Comparison of ENCODE assay signal across 22 cellular contexts in genomic region chr2:59302683-59303082, GRCh38.
"Had no signal": no experiment of that assay in that cellular context is flagged by ENCODE, and none has a peak within 500 bp of the region (broad histone marks: within the 10 kb centered on the region; RNA-seq: fewer than 3 reads in every experiment).

No MANE protein-coding gene starts in this region.

- ATAC-seq: effector memory CD8-positive, alpha-beta T cell; esophagus mucosa; gastrocnemius medialis; heart right ventricle; left cardiac atrium; left lung; left ventricle myocardium superior; lower lobe of right lung had no signal

- H3K4me3 Mint-ChIP-seq: dendritic cell treated with granulocyte-macrophage colony-stimulating factor and Interleukin-4, amounts not matched to agents 40 ng/mL and 50 ng/mL, for 4 days; effector memory CD8-positive, alpha-beta T cell; endodermal cell had no signal

- DNase-seq: colonic mucosa; cortex of kidney; effector CD8-positive, alpha-beta T cell; effector memory CD8-positive, alpha-beta T cell; endodermal cell; erythroblast; esophagus squamous epithelium; foreskin fibroblast; gastrocnemius medialis; glutamatergic neuron; head of caudate nucleus; heart right ventricle; hippocampal formation; left cardiac atrium; left lung; left ventricle myocardium superior; lower lobe of right lung; mesenchymal stem cell; midbrain had no signal

- H3K27ac Mint-ChIP-seq: dendritic cell treated with granulocyte-macrophage colony-stimulating factor and Interleukin-4, amounts not matched to agents 40 ng/mL and 50 ng/mL, for 4 days; effector memory CD8-positive, alpha-beta T cell; endodermal cell had no signal

- H3K9me3 Mint-ChIP-seq: dendritic cell treated with granulocyte-macrophage colony-stimulating factor and Interleukin-4, amounts not matched to agents 40 ng/mL and 50 ng/mL, for 4 days; endodermal cell had no signal

- H3K27ac ChIP-seq: colonic mucosa, epithelial cell of prostate, esophagus squamous epithelium, gastrocnemius medialis, heart right ventricle, left lung, lower lobe of right lung had no signal

- H3K36me3 ChIP-seq: colonic mucosa, esophagus squamous epithelium, gastrocnemius medialis, heart right ventricle, left lung, lower lobe of right lung had no signal

- H3K4me1 ChIP-seq: colonic mucosa, gastrocnemius medialis, left lung, lower lobe of right lung had no signal

- H3K27me3 ChIP-seq: colonic mucosa, esophagus squamous epithelium, gastrocnemius medialis, left lung had no signal

- H3K27me3 Mint-ChIP-seq: dendritic cell treated with granulocyte-macrophage colony-stimulating factor and Interleukin-4, amounts not matched to agents 40 ng/mL and 50 ng/mL, for 4 days; effector memory CD8-positive, alpha-beta T cell had no signal

- H3K9me3 ChIP-seq: colonic mucosa, esophagus squamous epithelium, gastrocnemius medialis, heart right ventricle, left lung, lower lobe of right lung had no signal

- H3K4me3 ChIP-seq: colonic mucosa, esophagus squamous epithelium, gastrocnemius medialis, heart right ventricle, left lung, lower lobe of right lung had no signal
